ENCODE assay signal across 25 cellular contexts in genomic region chr14:68518180-68518579, GRCh38.
DNase-seq lines count a peak whose midpoint lies in the region; ATAC-seq, FAIRE-seq and TF ChIP-seq lines count a peak whose summit lies in the region.
"Had no signal": no experiment of that assay in that cellular context is flagged by ENCODE, and none has a peak within 500 bp of the region (broad histone marks: within the 10 kb centered on the region; RNA-seq: fewer than 3 reads in every experiment).

No MANE protein-coding gene starts in this region.

- no peaks in the 10 kb centered on the region for H3F3A ChIP-seq in PC-3 (ENCODE audit: low read length, unreplicated experiment)

- no peak overlapping the region for H3K4me2 ChIP-seq in PC-3 (ENCODE audit: low read length)

- H3K27ac Mint-ChIP-seq in MCF 10A (ENCODE audit: low read depth, unreplicated experiment), result no peak overlapping the region
- H3K27ac Mint-ChIP-seq in type B pancreatic cell, result peak overlapping the region; percentile 88
- H3K27ac Mint-ChIP-seq: activated B cell treated with CpG ODN at 0.5 μM for 24 hours; activated CD4-positive, alpha-beta memory T cell treated with anti-CD3 and anti-CD28 coated beads, Interleukin-2, amount 10 ng/mL, durations not matched to agents 7 days and 5 days; B cell had no signal

- no peak for DNase-seq in breast epithelium (ENCODE audit: low spot score in 2 of 2)
- no peak for DNase-seq in MCF 10A (ENCODE audit: unreplicated experiment)
- DNase-seq in right atrium auricular region (ENCODE audit: low spot score), result peak; percentile 57
- peak in 5 of 6 donors; percentile 80 to 85 (median 82) for DNase-seq in pancreas
- DNase-seq in type B pancreatic cell (ENCODE audit: extremely low spot score, unreplicated experiment), result no peak
- no peak for DNase-seq in NCI-H2171 (lab: John Stamatoyannopoulos, UW)
- DNase-seq in PC-3, result no peak
- no peak for DNase-seq in activated CD4-positive, alpha-beta T cell treated with anti-CD3 and anti-CD28 coated beads for 48 hours
- DNase-seq: 8988T; activated B cell treated with CpG ODN at 0.5 μM for 24 hours; activated CD4-positive, alpha-beta memory T cell treated with anti-CD3 and anti-CD28 coated beads, Interleukin-2, amount 10 ng/mL, durations not matched to agents 7 days and 5 days; activated naive CD4-positive, alpha-beta T cell; COR-L47; effector CD4-positive, alpha-beta T cell; HCEC 1CT; mucosa of descending colon; NCI-H1092 treated with DMSO at 0.1 percent for 48 hours; NCI-H510A treated with DMSO at 0.1 percent for 48 hours; NK-92 treated with Interleukin-12 subunit alpha and Interleukin-12 subunit beta, amount 100 ng/mL, for 24 hours; nucleus accumbens; stimulated activated CD4-positive, alpha-beta T cell treated with anti-CD3 and anti-CD28 coated beads, Interleukin-1b, Interleukin-23, amount 100 ng/mL, for 48 hours; stimulated activated naive CD4-positive, alpha-beta T cell treated with Interleukin-2 at 50 U/mL for 16 hours; T-helper 9 cell had no signal

- no peaks in the 10 kb centered on the region for H4K20me1 ChIP-seq in PC-3 (ENCODE audit: low read length)

- peaks cover 0 to 23% of the 10 kb centered on the region in 2 donors for H3K4me1 ChIP-seq in breast epithelium
- H3K4me1 ChIP-seq in right atrium auricular region, result peaks cover 0 to 60% of the 10 kb centered on the region in 2 donors
- peaks cover 42 to 63% (median 62%) of the 10 kb centered on the region in 3 donors for H3K4me1 ChIP-seq in pancreas
- peaks cover 35% of the 10 kb centered on the region for H3K4me1 ChIP-seq in PC-3 (ENCODE audit: insufficient read depth, low read length)

- BruUV-seq in MCF 10A (replicated peaks; lab: Mats Ljungman, UMichigan) (no TSS peak), PC-3 (replicated peaks; lab: Mats Ljungman, UMichigan) (no TSS peak)

- no peaks in the 10 kb centered on the region for H3K9me3 Mint-ChIP-seq in MCF 10A (ENCODE audit: unreplicated experiment)
- H3K9me3 Mint-ChIP-seq in type B pancreatic cell, result peaks cover 18% of the 10 kb centered on the region
- H3K9me3 Mint-ChIP-seq: activated B cell treated with CpG ODN at 0.5 μM for 24 hours; activated CD4-positive, alpha-beta memory T cell treated with anti-CD3 and anti-CD28 coated beads, Interleukin-2, amount 10 ng/mL, durations not matched to agents 7 days and 5 days; central memory CD8-positive, alpha-beta T cell had no signal

- ATAC-seq in pancreas (peak; percentile 56 to 71 (median 58)), PC-3 (no peak)

- peaks cover 5% of the 10 kb centered on the region for H3K36me3 Mint-ChIP-seq in MCF 10A (ENCODE audit: insufficient read depth, unreplicated experiment)
- H3K36me3 Mint-ChIP-seq in type B pancreatic cell, result peaks cover 8% of the 10 kb centered on the region

- POLR2A ChIA-PET in MCF 10A (lab: Yijun Ruan, JAX), result interaction anchor here (0.6 to 6.9 kb wide), 18 partner anchors 9 to 579 kb away, joined by 3 to 101 read pairs (median 4); partner anchors contain the start of gene ZFP36L1
- POLR2A ChIA-PET in PC-3 (lab: Charles Lee; ENCODE audit: unreplicated experiment), result no interaction called here

- no peak overlapping the region for H3K4me3 ChIP-seq in breast epithelium
- H3K4me3 ChIP-seq in right atrium auricular region, result no peak overlapping the region
- no peak overlapping the region for H3K4me3 ChIP-seq in pancreas
- no peak overlapping the region for H3K4me3 ChIP-seq in PC-3 (ENCODE audit: low read length)
- H3K4me3 ChIP-seq: mucosa of descending colon had no signal

- H3K27me3 ChIP-seq in breast epithelium (no peaks in the 10 kb centered on the region), right atrium auricular region (no peaks in the 10 kb centered on the region), pancreas (no peaks in the 10 kb centered on the region), PC-3 (ENCODE audit: low read length) (no peaks in the 10 kb centered on the region)

- no peaks in the 10 kb centered on the region for H3K9me2 ChIP-seq in PC-3 (replicated peaks; ENCODE audit: low read length)

- H3K9me3 ChIP-seq in breast epithelium, result no peaks in the 10 kb centered on the region
- no peaks in the 10 kb centered on the region for H3K9me3 ChIP-seq in right atrium auricular region
- no peaks in the 10 kb centered on the region for H3K9me3 ChIP-seq in pancreas
- no peaks in the 10 kb centered on the region for H3K9me3 ChIP-seq in PC-3 (ENCODE audit: low read length)
- H3K9me3 ChIP-seq: mucosa of descending colon had no signal

- H3K27ac ChIP-seq in breast epithelium (peak overlapping the region; percentile 60 to 80), right atrium auricular region (no peak overlapping the region), pancreas (peak overlapping the region; percentile 93 to 96 (median 96)), PC-3 (ENCODE audit: low read length) (no peak overlapping the region)

- H3K36me3 ChIP-seq in breast epithelium (no peaks in the 10 kb centered on the region), right atrium auricular region (no peaks in the 10 kb centered on the region), pancreas (no peaks in the 10 kb centered on the region), PC-3 (ENCODE audit: low read depth, low read length) (no peaks in the 10 kb centered on the region)

- H3K4me1 Mint-ChIP-seq in MCF 10A (ENCODE audit: insufficient read depth, unreplicated experiment) (peaks cover 33% of the 10 kb centered on the region), type B pancreatic cell (ENCODE audit: unreplicated experiment) (peaks cover 81% of the 10 kb centered on the region)

- no peak overlapping the region for H2AFZ ChIP-seq in PC-3 (ENCODE audit: low read length)

- H3K27me3 Mint-ChIP-seq in MCF 10A (ENCODE audit: insufficient read depth, unreplicated experiment) (no peaks in the 10 kb centered on the region), type B pancreatic cell (no peaks in the 10 kb centered on the region)
- H3K27me3 Mint-ChIP-seq: activated B cell treated with CpG ODN at 0.5 μM for 24 hours; activated CD4-positive, alpha-beta memory T cell treated with anti-CD3 and anti-CD28 coated beads, Interleukin-2, amount 10 ng/mL, durations not matched to agents 7 days and 5 days; B cell; central memory CD8-positive, alpha-beta T cell had no signal

- H3K4me3 Mint-ChIP-seq in MCF 10A (ENCODE audit: unreplicated experiment), result no peak overlapping the region
- no peak overlapping the region for H3K4me3 Mint-ChIP-seq in type B pancreatic cell
- H3K4me3 Mint-ChIP-seq: activated B cell treated with CpG ODN at 0.5 μM for 24 hours; activated CD4-positive, alpha-beta memory T cell treated with anti-CD3 and anti-CD28 coated beads, Interleukin-2, amount 10 ng/mL, durations not matched to agents 7 days and 5 days; B cell; central memory CD8-positive, alpha-beta T cell had no signal

- CTCF ChIA-PET in MCF 10A (lab: Yijun Ruan, JAX) (interaction anchor here (0.7 to 1.0 kb wide), 6 partner anchors 21 to 1140 kb away, joined by 3 to 4 read pairs (median 3); no protein-coding TSS in a partner anchor), PC-3 (lab: Charles Lee) (interaction anchor here (0.9 kb wide), 1 partner anchor 11 kb away, joined by 3 read pairs; no protein-coding TSS in a partner anchor)

- WGBS in pancreas, 2 donors, result 35 to 43% methylated on average over 8 of the region's 8 CpGs

- no peak for FAIRE-seq in pancreas (lab: Jason Lieb, UNC)

- H3K9ac ChIP-seq in PC-3 (ENCODE audit: low read length), result no peak overlapping the region

- H3K79me2 ChIP-seq in PC-3 (ENCODE audit: low read length), result no peaks in the 10 kb centered on the region

- no peak for TF ChIP-seq CTCF in breast epithelium (IDR thresholded peaks at IDR 0.05)
- TF ChIP-seq CTCF in MCF 10A (IDR thresholded peaks at IDR 0.05; ENCODE audit: unreplicated experiment), result no peak
- no peak for TF ChIP-seq CTCF in right atrium auricular region (IDR thresholded peaks at IDR 0.05)
- no peak for TF ChIP-seq CTCF in pancreas (IDR thresholded peaks at IDR 0.05)
- no peak for TF ChIP-seq CTCF in type B pancreatic cell (conservative IDR thresholded peaks at IDR 0.05)
- TF ChIP-seq CTCF in PC-3 (conservative IDR thresholded peaks at IDR 0.05; ENCODE audit: low read depth, low read length), result no peak

- TF ChIP-seq POLR2A in breast epithelium (IDR thresholded peaks at IDR 0.05), result no peak

- intact Hi-C loops in breast epithelium (cut with DNase I; ENCODE audit: low total_unique reads), result no loop called here
- intact Hi-C loops in MCF 10A (cut with micrococcal nuclease), result no loop called here
- intact Hi-C loops in pancreas (cut with DNase I), result loop anchor here in 1 of 3 donors (5.0 kb wide), 1 partner anchor 46 kb away; no protein-coding TSS in a partner anchor
- intact Hi-C loops in PC-3 (cut with micrococcal nuclease), result no loop called here

Comparison
In these comparisons a context has a peak if more than half of its experiments do, and no peak if none do; other contexts are left out.
1. DNase-seq: peak in right atrium auricular region (single experiment) and pancreas (5 of 6); none in breast epithelium (0 of 2), MCF 10A (single experiment), type B pancreatic cell (single experiment), NCI-H2171 (single experiment), PC-3 (single experiment) and activated CD4-positive, alpha-beta T cell treated with anti-CD3 and anti-CD28 coated beads for 48 hours (single experiment).
2. H3K27ac ChIP-seq: peak in breast epithelium (2 of 2) and pancreas (4 of 4); none in right atrium auricular region (0 of 2) and PC-3 (single experiment).